ENCODE assay signal across 1 cellular context in genomic region chr6:35739645-35740517, GRCh38.
TF ChIP-seq lines count a peak whose summit lies in the region.

No MANE protein-coding gene starts in this region.

TF ChIP-seq in H1, 55 proteins besides CTCF, POLR2A, EP300 and RAD21:
- TF ChIP-seq SP1 (IDR thresholded peaks at IDR 0.05; ENCODE audit: low read depth, low read length) (peak; percentile 38; the same call in 1 of the 2 replicates), TEAD4 (IDR thresholded peaks at IDR 0.05; ENCODE audit: low read depth, low read length) (peak; percentile 65), POLR2AphosphoS5 (IDR thresholded peaks at IDR 0.05; ENCODE audit: low read depth, low read length) (peak; percentile 63), SAP30 (IDR thresholded peaks at IDR 0.05; ENCODE audit: insufficient read depth, insufficient replicate concordance, low read length) (no peak), HDAC2 (IDR thresholded peaks at IDR 0.05; ENCODE audit: borderline replicate concordance in 1 of 2, low read depth in 2 of 2, low read length in 2 of 2) (0 out of 4 replicates have a peak, but pooled peaks of 1 of the 2 experiments have one; percentile 19), TAF1 (IDR thresholded peaks at IDR 0.05; ENCODE audit: low read depth, low read length) (peak; percentile 44), ATF2 (IDR thresholded peaks at IDR 0.05; ENCODE audit: low read length) (peak; percentile 35; the same call in 1 of the 2 replicates), BACH1 (IDR thresholded peaks at IDR 0.05; ENCODE audit: low read length) (no peak), MAFK (IDR thresholded peaks at IDR 0.05; ENCODE audit: low read depth, low read length) (no peak), TBP (IDR thresholded peaks at IDR 0.05; ENCODE audit: low read depth, low read length) (0 out of 2 replicates have a peak, but pooled peaks have one; percentile 27), ASH2L (IDR thresholded peaks at IDR 0.05; ENCODE audit: low read length) (peak; percentile 66), RBBP5 (IDR thresholded peaks at IDR 0.05; ENCODE audit: borderline replicate concordance, low read depth, low read length) (peak; percentile 69; the same call in 1 of the 2 replicates), CHD7 (IDR thresholded peaks at IDR 0.05; ENCODE audit: insufficient replicate concordance, low read length) (peak; percentile 62), CBX8 (IDR thresholded peaks at IDR 0.05; ENCODE audit: borderline replicate concordance, low read depth, low read length) (no peak)
